Comparison of ENCODE assay signal across 9 cellular contexts in the genomic region with DNA sequence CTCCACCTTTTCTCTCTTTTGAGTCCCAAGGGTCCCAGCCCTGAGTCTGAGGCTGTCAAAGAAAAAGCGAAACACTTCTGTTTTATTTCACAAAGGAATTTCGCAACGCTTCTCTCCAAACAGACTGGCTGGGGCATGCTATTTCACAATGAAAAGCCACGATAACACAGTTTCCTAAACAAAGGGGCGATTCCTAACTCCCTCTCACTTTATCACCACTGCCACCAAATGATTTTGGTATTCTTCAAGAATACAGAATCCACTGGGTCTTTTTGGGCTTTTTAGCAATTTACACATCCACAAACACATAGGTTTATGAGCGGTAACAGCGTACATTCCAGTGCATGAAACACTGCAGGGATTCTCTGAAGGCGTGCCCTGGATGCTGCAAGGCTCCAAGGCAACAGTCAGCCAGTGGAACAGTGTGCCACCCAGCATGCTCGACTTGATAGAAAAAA.
DNase-seq lines count a peak whose midpoint lies in the region; ATAC-seq and TF ChIP-seq lines count a peak whose summit lies in the region.
"Had no signal": no experiment of that assay in that cellular context is flagged by ENCODE, and none has a peak within 500 bp of the region (broad histone marks: within the 10 kb centered on the region; RNA-seq: fewer than 3 reads in every experiment).

No MANE protein-coding gene starts in this region.

- DNase-seq in AG09309 (ENCODE audit: low read depth) (peak; percentile 21), NOMO-1 (lab: John Stamatoyannopoulos, UW; ENCODE audit: unreplicated experiment in 2 of 2) (peak; percentile 78 to 92), natural killer cell (no peak), NAMALWA (ENCODE audit: low spot score) (no peak)
- no peak for DNase-seq in activated T-cell treated with anti-CD3 and anti-CD28 coated beads, Interleukin-2, amount 50 U/mL, for 24 hours
- DNase-seq: activated naive CD8-positive, alpha-beta T cell treated with anti-CD3 and anti-CD28 coated beads, Interleukin-2, amount 10 ng/mL, durations not matched to agents 7 days and 5 days had no signal

- TF ChIP-seq CTCF in AG09309 (IDR thresholded peaks at IDR 0.05; ENCODE audit: control insufficient read depth, insufficient read depth, low read depth, low read length, missing control alignments) (no peak), natural killer cell (IDR thresholded peaks at IDR 0.05) (no peak)

- 17 to 19% methylated on average over 9 of the region's 9 CpGs for WGBS in esophagus, 2 donors

- H3K4me3 ChIP-seq in AG09309 (ENCODE audit: control insufficient read depth, low read depth, low read length) (no peak overlapping the region), esophagus (ENCODE audit: low read depth in 1 of 2, low read length in 2 of 2) (no peak overlapping the region)

- peak overlapping the region; percentile 84 for H3K4me3 Mint-ChIP-seq in natural killer cell
- no peak overlapping the region for H3K4me3 Mint-ChIP-seq in activated T-cell treated with anti-CD3 and anti-CD28 coated beads, Interleukin-2, amount 50 U/mL, for 24 hours
- H3K4me3 Mint-ChIP-seq: activated naive CD8-positive, alpha-beta T cell treated with anti-CD3 and anti-CD28 coated beads, Interleukin-2, amount 10 ng/mL, durations not matched to agents 7 days and 5 days had no signal

- no peaks in the 10 kb centered on the region for H3K9me3 ChIP-seq in esophagus (ENCODE audit: control insufficient read depth in 2 of 2, insufficient read depth in 1 of 2, low read depth in 1 of 2, low read length in 1 of 2)

- H3K27ac Mint-ChIP-seq in natural killer cell = peak overlapping the region; percentile 82 to 94
- no peak overlapping the region for H3K27ac Mint-ChIP-seq in activated T-cell treated with anti-CD3 and anti-CD28 coated beads, Interleukin-2, amount 50 U/mL, for 24 hours
- H3K27ac Mint-ChIP-seq: activated naive CD8-positive, alpha-beta T cell treated with anti-CD3 and anti-CD28 coated beads, Interleukin-2, amount 10 ng/mL, durations not matched to agents 7 days and 5 days had no signal

- no peaks in the 10 kb centered on the region for H3K27me3 Mint-ChIP-seq in natural killer cell (ENCODE audit: low read depth in 2 of 2)
- no peaks in the 10 kb centered on the region for H3K27me3 Mint-ChIP-seq in activated T-cell treated with anti-CD3 and anti-CD28 coated beads, Interleukin-2, amount 50 U/mL, for 24 hours
- H3K27me3 Mint-ChIP-seq: activated naive CD8-positive, alpha-beta T cell treated with anti-CD3 and anti-CD28 coated beads, Interleukin-2, amount 10 ng/mL, durations not matched to agents 7 days and 5 days had no signal

- peaks cover 66 to 81% of the 10 kb centered on the region in 2 donors for H3K4me1 Mint-ChIP-seq in natural killer cell
- no peaks in the 10 kb centered on the region for H3K4me1 Mint-ChIP-seq in activated T-cell treated with anti-CD3 and anti-CD28 coated beads, Interleukin-2, amount 50 U/mL, for 24 hours (ENCODE audit: low read depth)
- H3K4me1 Mint-ChIP-seq: activated naive CD8-positive, alpha-beta T cell treated with anti-CD3 and anti-CD28 coated beads, Interleukin-2, amount 10 ng/mL, durations not matched to agents 7 days and 5 days had no signal

- H3K36me3 ChIP-seq in esophagus (ENCODE audit: control insufficient read depth in 2 of 2, insufficient read depth in 2 of 2, low read length in 1 of 2) = no peaks in the 10 kb centered on the region

- H3K27me3 ChIP-seq in esophagus (ENCODE audit: control insufficient read depth in 1 of 2, insufficient read depth in 2 of 2, low read length in 2 of 2) = no peaks in the 10 kb centered on the region

- H3K4me1 ChIP-seq in esophagus (ENCODE audit: control insufficient read depth in 2 of 2, insufficient read depth in 2 of 2, low read length in 1 of 2) = peaks cover 0 to 5% of the 10 kb centered on the region in 2 donors

- intact Hi-C loops in natural killer cell (cut with micrococcal nuclease) = loop anchor here (5.0 kb wide), 1 partner anchor 35 kb away; no protein-coding TSS in a partner anchor

- H3K9me3 Mint-ChIP-seq in natural killer cell = no peaks in the 10 kb centered on the region
- H3K9me3 Mint-ChIP-seq in activated T-cell treated with anti-CD3 and anti-CD28 coated beads, Interleukin-2, amount 50 U/mL, for 24 hours = no peaks in the 10 kb centered on the region
- H3K9me3 Mint-ChIP-seq: activated naive CD8-positive, alpha-beta T cell treated with anti-CD3 and anti-CD28 coated beads, Interleukin-2, amount 10 ng/mL, durations not matched to agents 7 days and 5 days had no signal

- peak overlapping the region; percentile 24 to 46 for H3K27ac ChIP-seq in esophagus (ENCODE audit: low read depth in 2 of 2, low read length in 1 of 2)

- ATAC-seq in natural killer cell = peak; percentile 34 to 65 (median 35)
- no peak for ATAC-seq in GM21737 (IDR thresholded peaks at IDR 0.05; ENCODE audit: unreplicated experiment)
- no peak for ATAC-seq in GM19351 (IDR thresholded peaks at IDR 0.05; ENCODE audit: unreplicated experiment)

- no peaks in the 10 kb centered on the region for H3K36me3 Mint-ChIP-seq in natural killer cell
- H3K36me3 Mint-ChIP-seq in activated T-cell treated with anti-CD3 and anti-CD28 coated beads, Interleukin-2, amount 50 U/mL, for 24 hours (ENCODE audit: low read depth) = no peaks in the 10 kb centered on the region
- H3K36me3 Mint-ChIP-seq: activated naive CD8-positive, alpha-beta T cell treated with anti-CD3 and anti-CD28 coated beads, Interleukin-2, amount 10 ng/mL, durations not matched to agents 7 days and 5 days had no signal

Comparison
In these comparisons a context has a peak if more than half of its experiments do, and no peak if none do; other contexts are left out.
1. DNase-seq: peak in AG09309 (single experiment) and NOMO-1 (2 of 2); none in natural killer cell (single experiment), NAMALWA (single experiment) and activated T-cell treated with anti-CD3 and anti-CD28 coated beads, Interleukin-2, amount 50 U/mL, for 24 hours (single experiment).
2. ATAC-seq: peak in natural killer cell (3 of 3); none in GM21737 (single experiment) and GM19351 (single experiment).